ENCODE assay signal across 22 cellular contexts in genomic region chr3:11776346-11776745, GRCh38.
DNase-seq lines count a peak whose midpoint lies in the region; ATAC-seq, FAIRE-seq and TF ChIP-seq lines count a peak whose summit lies in the region.
"Had no signal": no experiment of that assay in that cellular context is flagged by ENCODE, and none has a peak within 500 bp of the region (broad histone marks: within the 10 kb centered on the region; RNA-seq: fewer than 3 reads in every experiment).

No MANE protein-coding gene starts in this region.

- H3K4me1 ChIP-seq in left ventricle myocardium inferior = no peaks in the 10 kb centered on the region
- peaks cover 33% of the 10 kb centered on the region for H3K4me1 ChIP-seq in keratinocyte (ENCODE audit: control insufficient read depth, extremely low read depth, insufficient read depth, low read length)
- H3K4me1 ChIP-seq: SJCRH30 had no signal

- H3K9me3 ChIP-seq in left ventricle myocardium inferior (replicated peaks) (no peaks in the 10 kb centered on the region), keratinocyte (ENCODE audit: control insufficient read depth, low read depth, low read length) (no peaks in the 10 kb centered on the region)
- H3K9me3 ChIP-seq: SJCRH30 had no signal

- H3K9me3 Mint-ChIP-seq in type B pancreatic cell = no peaks in the 10 kb centered on the region

- no peak overlapping the region for H3K4me3 ChIP-seq in left ventricle myocardium inferior
- H3K4me3 ChIP-seq in keratinocyte (ENCODE audit: control insufficient read depth in 2 of 3, extremely low read depth in 1 of 3, insufficient read depth in 2 of 3, low read depth in 1 of 3, low read length in 3 of 3) = no peak overlapping the region
- H3K4me3 ChIP-seq: GM12878, SJCRH30 had no signal

- no peaks in the 10 kb centered on the region for H3K4me1 Mint-ChIP-seq in type B pancreatic cell (ENCODE audit: unreplicated experiment)

- peaks cover 12% of the 10 kb centered on the region for H3K36me3 Mint-ChIP-seq in type B pancreatic cell

- FAIRE-seq in keratinocyte (lab: Jason Lieb, UNC) = no peak
- FAIRE-seq: GM12878, H1 had no signal

- no peak overlapping the region for H3K4me2 ChIP-seq in keratinocyte (ENCODE audit: control insufficient read depth, extremely low read depth, insufficient read depth, low read depth, low read length)
- H3K4me2 ChIP-seq: KMS-11 had no signal

- DNase-seq in NCI-H1417 (lab: John Stamatoyannopoulos, UW) = peak in 2 of 3 experiments; percentile 4 to 37
- DNase-seq in NCI-H1417 treated with DMSO at 0.1 percent for 48 hours (lab: John Stamatoyannopoulos, UW) = no peak
- no peak for DNase-seq in Right ventricle myocardium inferior (ENCODE audit: missing footprints)
- no peak for DNase-seq in left ventricle myocardium inferior
- DNase-seq in keratinocyte (ENCODE audit: low read depth, low spot score) = no peak
- no peak for DNase-seq in type B pancreatic cell (ENCODE audit: extremely low spot score, unreplicated experiment)
- DNase-seq: DMS53; EL; GDM1; HCEC 1CT; IMR-90; MM.1S; NCI-H187 treated with DMSO at 0.1 percent for 48 hours; NCI-H69; NK-92 treated with Interleukin-12 subunit alpha and Interleukin-12 subunit beta, amount 100 ng/mL, for 24 hours; PC-3; SJCRH30 had no signal

- peak overlapping the region; percentile 15 for H2AFZ ChIP-seq in keratinocyte (ENCODE audit: control insufficient read depth, low read length)

- H3K27me3 ChIP-seq in left ventricle myocardium inferior (ENCODE audit: low read depth) (no peaks in the 10 kb centered on the region), keratinocyte (ENCODE audit: control insufficient read depth, extremely low read depth, insufficient read depth, low read length) (no peaks in the 10 kb centered on the region)
- H3K27me3 ChIP-seq: SJCRH30 had no signal

- H3K9ac ChIP-seq in keratinocyte (ENCODE audit: control insufficient read depth, extremely low read depth, insufficient read depth, low read length) = no peak overlapping the region
- H3K9ac ChIP-seq: KMS-11 had no signal

- dilution Hi-C loops in keratinocyte (cut with MboI; ENCODE audit: extremely low pct_ligation_motif_present, low sequenced_read_pairs) = no loop called here

- H3K27ac Mint-ChIP-seq in type B pancreatic cell = no peak overlapping the region

- no peaks in the 10 kb centered on the region for H3K9me1 ChIP-seq in keratinocyte (ENCODE audit: control insufficient read depth, extremely low read depth, insufficient read depth, low read length)

- H3K36me3 ChIP-seq in left ventricle myocardium inferior = no peaks in the 10 kb centered on the region
- peaks cover 0 to 2% of the 10 kb centered on the region in 2 experiments for H3K36me3 ChIP-seq in keratinocyte (ENCODE audit: control insufficient read depth in 2 of 2, extremely low read depth in 1 of 2, insufficient read depth in 2 of 2, low read length in 2 of 2)
- H3K36me3 ChIP-seq: SJCRH30 had no signal

- H4K20me1 ChIP-seq in keratinocyte (ENCODE audit: control insufficient read depth, extremely low read depth, insufficient read depth, low read length) = no peaks in the 10 kb centered on the region

- no peaks in the 10 kb centered on the region for H3K27me3 Mint-ChIP-seq in type B pancreatic cell

- TF ChIP-seq CTCF in left ventricle myocardium inferior (IDR thresholded peaks at IDR 0.05; ENCODE audit: borderline replicate concordance) (no peak), keratinocyte (optimal IDR thresholded peaks at IDR 0.05 in 1 of 3, IDR thresholded peaks at IDR 0.05 in 1 of 3, conservative IDR thresholded peaks at IDR 0.05 in 1 of 3; ENCODE audit: extremely low read depth in 1 of 3, insufficient read depth in 2 of 3, low read length in 3 of 3) (no peak), type B pancreatic cell (conservative IDR thresholded peaks at IDR 0.05) (no peak)

- H3K79me2 ChIP-seq in keratinocyte (ENCODE audit: control insufficient read depth, insufficient read depth, low read length) = no peaks in the 10 kb centered on the region

- intact Hi-C loops in Right ventricle myocardium inferior (cut with DNase I) = no loop called here
- intact Hi-C loops in left ventricle myocardium inferior (cut with micrococcal nuclease) = no loop called here

- ATAC-seq in Right ventricle myocardium inferior = peak; percentile 23
- no peak for ATAC-seq in HG03108 (IDR thresholded peaks at IDR 0.05; ENCODE audit: unreplicated experiment)
- ATAC-seq: GM12878, PC-3, SK-N-SH treated with all-trans-retinoic acid at 6 μM for 48 hours had no signal

- no peak overlapping the region for H3K4me3 Mint-ChIP-seq in type B pancreatic cell

- H3K27ac ChIP-seq in left ventricle myocardium inferior (replicated peaks) (no peak overlapping the region), keratinocyte (ENCODE audit: control insufficient read depth, insufficient read depth, low read length) (no peak overlapping the region)
- H3K27ac ChIP-seq: KMS-11, SJCRH30 had no signal

Comparison
In these comparisons a context has a peak if more than half of its experiments do, and no peak if none do; other contexts are left out.
1. DNase-seq: peak in NCI-H1417 (2 of 3); none in NCI-H1417 treated with DMSO at 0.1 percent for 48 hours (single experiment), Right ventricle myocardium inferior (single experiment), left ventricle myocardium inferior (single experiment), keratinocyte (single experiment) and type B pancreatic cell (single experiment).